ENCODE assay signal across 22 cellular contexts in genomic region chr7:1489336-1489735, GRCh38.
"Had no signal": no experiment of that assay in that cellular context is flagged by ENCODE, and none has a peak within 500 bp of the region (broad histone marks: within the 10 kb centered on the region; RNA-seq: fewer than 3 reads in every experiment).

No MANE protein-coding gene starts in this region.

- H3K27me3 ChIP-seq: SJSA1 had no signal

- H3K4me3 ChIP-seq: SJSA1, SK-N-MC had no signal

- FAIRE-seq: RCC 7860 had no signal

- H3K27ac ChIP-seq: KMS-11, SJSA1, SK-N-MC had no signal

- H3K4me2 ChIP-seq: KMS-11 had no signal

- DNase-seq: IMR-90, Kasumi-1, MM.1S, NCI-H1092 treated with DMSO at 0.1 percent for 48 hours, NCI-H1436, NCI-H187, NCI-H2029, NCI-H2081 treated with DMSO at 0.1 percent for 48 hours, NCI-H2171, NCI-H226, NCI-H446, NCI-H510A, NCI-H524 treated with DMSO at 0.1 percent for 48 hours, NCI-H69, NCI-H774, Right ventricle myocardium superior, RPMI8226, SIG-M5 had no signal

- H3K4me1 ChIP-seq: SJSA1 had no signal

- H3K9ac ChIP-seq: KMS-11 had no signal

- H3K9me3 ChIP-seq: SJSA1 had no signal
